Comparison of ENCODE assay signal across 8 cellular contexts in genomic region chrX:119692241-119693031, GRCh38. TPM values are rescaled to one million over a fixed set of nuclear protein-coding genes. Genes with fewer than 3 reads are reported as not detected.
DNase-seq lines count a peak whose midpoint lies in the region; ATAC-seq and TF ChIP-seq lines count a peak whose summit lies in the region.

No MANE protein-coding gene starts in this region.

- H3K27me3 ChIP-seq in muscle layer of duodenum (ENCODE audit: low read depth, low read length): no peaks in the 10 kb centered on the region
- no peaks in the 10 kb centered on the region for H3K27me3 ChIP-seq in thyroid gland

- H3K9me3 Mint-ChIP-seq in CD14-positive monocyte (peaks cover 0 to 5% (median 0%) of the 10 kb centered on the region in 7 donors), endothelial cell (ENCODE audit: unreplicated experiment) (no peaks in the 10 kb centered on the region)
- H3K9me3 Mint-ChIP-seq in activated CD8-positive, alpha-beta T cell treated with anti-CD3 and anti-CD28 coated beads, Interleukin-2, amount 10 ng/mL, durations not matched to agents 7 days and 5 days (ENCODE audit: insufficient read depth): no peaks in the 10 kb centered on the region

- TF ChIP-seq POLR2A in thyroid gland (IDR thresholded peaks at IDR 0.05): peak in 1 of 2 donors; percentile 16

- intact Hi-C loops in CD14-positive monocyte (cut with micrococcal nuclease) (loop anchor here (5.0 to 10.0 kb wide), 3 partner anchors 62 to 88 kb away; partner anchors contain the start of genes NKRF (in 1 of the 2) and SOWAHD (in 1 of the 2)), thyroid gland (cut with DNase I) (loop anchor here (10.0 kb wide), 1 partner anchor 178 kb away; no protein-coding TSS in a partner anchor)

- POLR2A ChIA-PET in activated CD8-positive, alpha-beta T cell treated with anti-CD3 and anti-CD28 coated beads, Interleukin-2, amount 10 ng/mL, durations not matched to agents 7 days and 5 days (lab: Charles Lee): interaction anchor here (0.6 to 6.5 kb wide), 25 partner anchors 9 to 179 kb away, joined by 3 to 198 read pairs (median 5); partner anchors contain the start of genes RNF113A, RPL39 and SOWAHD

- H3K9me3 ChIP-seq in muscle layer of duodenum (ENCODE audit: control insufficient read depth in 1 of 2, low read length in 2 of 2) (no peaks in the 10 kb centered on the region), thyroid gland (no peaks in the 10 kb centered on the region)

- H3K27me3 Mint-ChIP-seq in CD14-positive monocyte (ENCODE audit: low read depth in 3 of 3) (peaks cover 2 to 8% (median 2%) of the 10 kb centered on the region in 3 donors), endothelial cell (ENCODE audit: unreplicated experiment) (peaks cover 5% of the 10 kb centered on the region)
- no peaks in the 10 kb centered on the region for H3K27me3 Mint-ChIP-seq in activated CD8-positive, alpha-beta T cell treated with anti-CD3 and anti-CD28 coated beads, Interleukin-2, amount 10 ng/mL, durations not matched to agents 7 days and 5 days (ENCODE audit: low read depth)

- CTCF ChIA-PET in activated CD8-positive, alpha-beta T cell treated with anti-CD3 and anti-CD28 coated beads, Interleukin-2, amount 10 ng/mL, durations not matched to agents 7 days and 5 days (lab: Charles Lee): interaction anchor here (0.6 to 4.9 kb wide), 13 partner anchors 9 to 83 kb away, joined by 3 to 37 read pairs (median 4); partner anchors contain the start of gene SOWAHD

- H3K4me1 ChIP-seq in muscle layer of duodenum (ENCODE audit: control insufficient read depth in 1 of 2, insufficient read depth in 2 of 2, low read length in 2 of 2) (peaks cover 0 to 8% of the 10 kb centered on the region in 2 donors), thyroid gland (no peaks in the 10 kb centered on the region)

- H3K27ac ChIP-seq in muscle layer of duodenum (ENCODE audit: low read length) (peak overlapping the region; percentile 31), thyroid gland (peak overlapping the region in 1 of 3 donors; percentile 38)

- DNase-seq in CD14-positive monocyte (ENCODE audit: low spot score): peak; percentile 58
- peak; percentile 59 for DNase-seq in NCI-H2227 treated with DMSO at 0.1 percent for 48 hours (lab: John Stamatoyannopoulos, UW)
- peak; percentile 70 for DNase-seq in activated CD8-positive, alpha-beta T cell treated with anti-CD3 and anti-CD28 coated beads, Interleukin-2, amount 10 ng/mL, durations not matched to agents 7 days and 5 days
- DNase-seq in endothelial cell (ENCODE audit: low spot score): peak; percentile 11
- DNase-seq in thyroid gland: peak; percentile 23 to 27

- H3K27ac Mint-ChIP-seq in CD14-positive monocyte (peak overlapping the region; percentile 91 to 96 (median 95)), endothelial cell (ENCODE audit: unreplicated experiment) (peak overlapping the region; percentile 24)
- peak overlapping the region; percentile 99 for H3K27ac Mint-ChIP-seq in activated CD8-positive, alpha-beta T cell treated with anti-CD3 and anti-CD28 coated beads, Interleukin-2, amount 10 ng/mL, durations not matched to agents 7 days and 5 days

- H3K4me3 Mint-ChIP-seq in CD14-positive monocyte (peak overlapping the region; percentile 90 to 95), endothelial cell (ENCODE audit: unreplicated experiment) (peak overlapping the region; percentile 97)
- H3K4me3 Mint-ChIP-seq in activated CD8-positive, alpha-beta T cell treated with anti-CD3 and anti-CD28 coated beads, Interleukin-2, amount 10 ng/mL, durations not matched to agents 7 days and 5 days: peak overlapping the region; percentile 92

- H3K36me3 ChIP-seq in muscle layer of duodenum (ENCODE audit: control insufficient read depth in 1 of 2, insufficient read depth in 2 of 2, low read length in 2 of 2): no peaks in the 10 kb centered on the region
- H3K36me3 ChIP-seq in thyroid gland: no peaks in the 10 kb centered on the region

- no peak for TF ChIP-seq CTCF in CD14-positive monocyte (IDR thresholded peaks at IDR 0.05)
- no peak for TF ChIP-seq CTCF in endothelial cell (IDR thresholded peaks at IDR 0.05; ENCODE audit: unreplicated experiment)
- TF ChIP-seq CTCF in thyroid gland (IDR thresholded peaks at IDR 0.05): no peak

- H3K36me3 Mint-ChIP-seq in CD14-positive monocyte (no peaks in the 10 kb centered on the region), endothelial cell (ENCODE audit: low read depth, unreplicated experiment) (no peaks in the 10 kb centered on the region)
- peaks cover 36% of the 10 kb centered on the region for H3K36me3 Mint-ChIP-seq in activated CD8-positive, alpha-beta T cell treated with anti-CD3 and anti-CD28 coated beads, Interleukin-2, amount 10 ng/mL, durations not matched to agents 7 days and 5 days (ENCODE audit: low read depth)

- ATAC-seq in GM19468 (IDR thresholded peaks at IDR 0.05; ENCODE audit: extremely low read depth, unreplicated experiment) (peak; percentile 9), HG02970 (IDR thresholded peaks at IDR 0.05; ENCODE audit: low FRiP score, unreplicated experiment) (no peak)
- peak; percentile 41 for ATAC-seq in activated CD8-positive, alpha-beta T cell treated with anti-CD3 and anti-CD28 coated beads, Interleukin-2, amount 10 ng/mL, durations not matched to agents 7 days and 5 days

- H3K4me3 ChIP-seq in muscle layer of duodenum (ENCODE audit: low read depth in 1 of 2, low read length in 2 of 2): peak overlapping the region; percentile 61 to 75
- H3K4me3 ChIP-seq in thyroid gland (replicated peaks in 1 of 3): peak overlapping the region; percentile 15 to 45 (median 17)

- H3K4me1 Mint-ChIP-seq in CD14-positive monocyte: peaks cover 31% of the 10 kb centered on the region
- peaks cover 24% of the 10 kb centered on the region for H3K4me1 Mint-ChIP-seq in activated CD8-positive, alpha-beta T cell treated with anti-CD3 and anti-CD28 coated beads, Interleukin-2, amount 10 ng/mL, durations not matched to agents 7 days and 5 days (ENCODE audit: low read depth)
- peaks cover 7% of the 10 kb centered on the region for H3K4me1 Mint-ChIP-seq in endothelial cell (ENCODE audit: unreplicated experiment)

- WGBS in thyroid gland, 2 donors: 0% methylated on average over 1 of the region's 66 CpGs; no CpG with 5 or more reads in 1 of the 2 donors

RNA-seq across cellular contexts. Expression of gene SEPTIN6, which starts 0.5 kb away (rescaled TPM):
- polyA plus RNA-seq in CD14-positive monocyte: 10 to 100 TPM; 21.8 to 31.1 TPM
- 100 to 1,000 TPM; 303 to 312 TPM for total RNA-seq in activated CD8-positive, alpha-beta T cell treated with anti-CD3 and anti-CD28 coated beads, Interleukin-2, amount 10 ng/mL, durations not matched to agents 7 days and 5 days
- total RNA-seq in endothelial cell (ENCODE audit: unreplicated experiment) (19.8 TPM), thyroid gland (10 to 100 TPM in 3 of 4 donors, 1 to 10 TPM in 1; 6.1 to 15.0 (median 14.6) TPM)

Comparison
In these comparisons a context has a peak if more than half of its experiments do, and no peak if none do; other contexts are left out.
1. DNase-seq: peak in every context shown above with its lines; median percentile 70 in activated CD8-positive, alpha-beta T cell treated with anti-CD3 and anti-CD28 coated beads, Interleukin-2, amount 10 ng/mL, durations not matched to agents 7 days and 5 days; 59 in NCI-H2227 treated with DMSO at 0.1 percent for 48 hours; 58 in CD14-positive monocyte; 25 in thyroid gland; 11 in endothelial cell.
2. H3K27ac Mint-ChIP-seq: peak in every context shown above with its lines; median percentile 99 in activated CD8-positive, alpha-beta T cell treated with anti-CD3 and anti-CD28 coated beads, Interleukin-2, amount 10 ng/mL, durations not matched to agents 7 days and 5 days; 95 in CD14-positive monocyte; 24 in endothelial cell.
3. RNA of gene SEPTIN6, which starts 0.5 kb away (total RNA-seq): 303 to 312 TPM in activated CD8-positive, alpha-beta T cell treated with anti-CD3 and anti-CD28 coated beads, Interleukin-2, amount 10 ng/mL, durations not matched to agents 7 days and 5 days; 19.8 TPM in endothelial cell (single experiment) and 6.1 to 15.0 TPM in thyroid gland; every median in the first group is over 10 times any median in the second.
4. Peak in every context shown above with its lines, with median percentiles within 50 percentile points of each other: H3K4me3 Mint-ChIP-seq.